1 cellular context compared by ENCODE assay signal in genomic region chr12:56104109-56104814, GRCh38.
TF ChIP-seq lines count a peak whose summit lies in the region.

TSS of gene PA2G4 (plus strand) at chr12:56104559. CDS start at chr12:56104738, 179 bp downstream.

TF ChIP-seq in HEK293, 187 proteins besides CTCF, POLR2A, EP300 and RAD21 (continued from another document and continues in another):
- peak; percentile 98 for TF ChIP-seq HIC1 (tag by site-specific recombination; IDR thresholded peaks at IDR 0.05)
- no peak for TF ChIP-seq FEZF1 (tag by site-specific recombination; IDR thresholded peaks at IDR 0.05)
- TF ChIP-seq PRDM1 (tag by site-specific recombination; IDR thresholded peaks at IDR 0.05) = peak; percentile 85
- TF ChIP-seq ZNF423 (tag by site-specific recombination; IDR thresholded peaks at IDR 0.05) = peak; percentile 85
- no peak for TF ChIP-seq ZNF777 (tag by site-specific recombination; IDR thresholded peaks at IDR 0.05; ENCODE audit: borderline replicate concordance)
- TF ChIP-seq ZNF24 (tag by site-specific recombination; IDR thresholded peaks at IDR 0.05) = peak; percentile 66; the same call in 1 of the 2 replicates
- peak; percentile 70 for TF ChIP-seq ZNF341 (tag by site-specific recombination; IDR thresholded peaks at IDR 0.05; ENCODE audit: low read depth)
- peak; percentile 92 for TF ChIP-seq ZEB2 (tag by site-specific recombination; IDR thresholded peaks at IDR 0.05)
- peak; percentile 100 for TF ChIP-seq ZBTB26 (tag by site-specific recombination; optimal IDR thresholded peaks at IDR 0.05)
- peak; percentile 95 for TF ChIP-seq ZBTB20 (tag by site-specific recombination; IDR thresholded peaks at IDR 0.05)
- TF ChIP-seq ZNF19 (tag by site-specific recombination; IDR thresholded peaks at IDR 0.05; ENCODE audit: low read depth) = no peak
- TF ChIP-seq ZNF660 (tag by site-specific recombination; IDR thresholded peaks at IDR 0.05) = 0 out of 2 replicates have a peak, but pooled peaks have one; percentile 32
- TF ChIP-seq ZNF596 (tag by site-specific recombination; IDR thresholded peaks at IDR 0.05) = 0 out of 2 replicates have a peak, but pooled peaks have one; percentile 37
- peak; percentile 29 for TF ChIP-seq ZNF600 (tag by site-specific recombination; IDR thresholded peaks at IDR 0.05)
- TF ChIP-seq ZNF843 (tag by site-specific recombination; IDR thresholded peaks at IDR 0.05) = no peak
- peak; percentile 51; the same call in 1 of the 2 replicates for TF ChIP-seq SCRT1 (tag by site-specific recombination; IDR thresholded peaks at IDR 0.05; ENCODE audit: borderline replicate concordance)
- peak; percentile 78 for TF ChIP-seq ZBTB48 (tag by site-specific recombination; IDR thresholded peaks at IDR 0.05)
- peak; percentile 68; the same call in 1 of the 2 replicates for TF ChIP-seq ZIC2 (tag by site-specific recombination; IDR thresholded peaks at IDR 0.05)
- TF ChIP-seq PATZ1 (tag by site-specific recombination; IDR thresholded peaks at IDR 0.05) = peak; percentile 85
- no peak for TF ChIP-seq ZNF558 (tag by site-specific recombination; IDR thresholded peaks at IDR 0.05)
- TF ChIP-seq WT1 (tag by site-specific recombination; IDR thresholded peaks at IDR 0.05) = 0 out of 2 replicates have a peak, but pooled peaks have one; percentile 3
- peak; percentile 73; the same call in 1 of the 2 replicates for TF ChIP-seq ZNF561 (tag by site-specific recombination; IDR thresholded peaks at IDR 0.05; ENCODE audit: borderline replicate concordance)
- 0 out of 2 replicates have a peak, but pooled peaks have one; percentile 60 for TF ChIP-seq ZBTB7A (tag by site-specific recombination; IDR thresholded peaks at IDR 0.05; ENCODE audit: low read depth)
- TF ChIP-seq KLF1 (tag by site-specific recombination; IDR thresholded peaks at IDR 0.05) = peak; percentile 85
- no peak for TF ChIP-seq ZNF26 (tag by site-specific recombination; IDR thresholded peaks at IDR 0.05)
- peak; percentile 88 for TF ChIP-seq PRDM10 (tag by site-specific recombination; IDR thresholded peaks at IDR 0.05)
- TF ChIP-seq ZNF501 (tag by site-specific recombination; IDR thresholded peaks at IDR 0.05) = peak; percentile 81
- no peak for TF ChIP-seq ZNF529 (tag by site-specific recombination; IDR thresholded peaks at IDR 0.05; ENCODE audit: insufficient replicate concordance)
- TF ChIP-seq ZNF830 (tag by site-specific recombination; IDR thresholded peaks at IDR 0.05; ENCODE audit: low read depth) = no peak
- peak; percentile 78; the same call in 1 of the 2 replicates for TF ChIP-seq BCL11A (tag by site-specific recombination; IDR thresholded peaks at IDR 0.05; ENCODE audit: low read depth)
- peak; percentile 97 for TF ChIP-seq SP2 (tag by site-specific recombination; IDR thresholded peaks at IDR 0.05)
- TF ChIP-seq GLIS1 (tag by site-specific recombination; IDR thresholded peaks at IDR 0.05) = peak; percentile 86
- peak; percentile 92 for TF ChIP-seq GLIS2 (tag by site-specific recombination; IDR thresholded peaks at IDR 0.05)
- TF ChIP-seq ZBTB6 (tag by site-specific recombination; IDR thresholded peaks at IDR 0.05) = peak; percentile 95
- no peak for TF ChIP-seq ZNF433 (tag by site-specific recombination; IDR thresholded peaks at IDR 0.05; ENCODE audit: low read depth)
- TF ChIP-seq ZNF48 (tag by site-specific recombination; IDR thresholded peaks at IDR 0.05) = no peak
- no peak for TF ChIP-seq TRIM28 (IDR thresholded peaks at IDR 0.05; ENCODE audit: borderline replicate concordance, low read length)
- peak; percentile 88 for TF ChIP-seq ZBTB8A (tag by site-specific recombination; IDR thresholded peaks at IDR 0.05)
- peak; percentile 50; the same call in 1 of the 2 replicates for TF ChIP-seq KLF9 (tag by site-specific recombination; IDR thresholded peaks at IDR 0.05; ENCODE audit: low read depth)
- peak; percentile 75; the same call in 1 of the 2 replicates for TF ChIP-seq KLF8 (tag by site-specific recombination; IDR thresholded peaks at IDR 0.05)
- TF ChIP-seq REST (tag by site-specific recombination; IDR thresholded peaks at IDR 0.05) = 0 out of 2 replicates have a peak, but pooled peaks have one; percentile 46
- TF ChIP-seq ZNF132 (tag by site-specific recombination; IDR thresholded peaks at IDR 0.05; ENCODE audit: borderline replicate concordance) = no peak
- no peak for TF ChIP-seq ZFP69B (tag by site-specific recombination; IDR thresholded peaks at IDR 0.05)
- TF ChIP-seq KLF16 (tag by site-specific recombination; IDR thresholded peaks at IDR 0.05) = peak; percentile 50; the same call in 1 of the 2 replicates
- peak; percentile 100 for TF ChIP-seq ZBTB17 (tag by site-specific recombination; IDR thresholded peaks at IDR 0.05)
- peak; percentile 69; the same call in 1 of the 2 replicates for TF ChIP-seq ZNF2 (tag by site-specific recombination; IDR thresholded peaks at IDR 0.05)
- TF ChIP-seq ZNF610 (tag by site-specific recombination; IDR thresholded peaks at IDR 0.05; ENCODE audit: borderline replicate concordance) = no peak; the same call in 1 of the 2 replicates
- TF ChIP-seq SP7 (tag by site-specific recombination; IDR thresholded peaks at IDR 0.05) = peak; percentile 68
- peak; percentile 58; the same call in 1 of the 2 replicates for TF ChIP-seq KLF7 (tag by site-specific recombination; IDR thresholded peaks at IDR 0.05; ENCODE audit: borderline replicate concordance)
- TF ChIP-seq ATF2 (tag by site-specific recombination; IDR thresholded peaks at IDR 0.05; ENCODE audit: low read depth) = no peak
